ENCODE assay signal across 16 cellular contexts in genomic region chr17:40530531-40530987, GRCh38. TPM values are rescaled to one million over a fixed set of nuclear protein-coding genes. Genes with fewer than 3 reads are reported as not detected.
DNase-seq lines count a peak whose midpoint lies in the region; ATAC-seq and TF ChIP-seq lines count a peak whose summit lies in the region.
"Had no signal": no experiment of that assay in that cellular context is flagged by ENCODE, and none has a peak within 500 bp of the region (broad histone marks: within the 10 kb centered on the region; RNA-seq: fewer than 3 reads in every experiment).

No MANE protein-coding gene starts in this region.

- intact Hi-C loops in activated CD4-positive, alpha-beta memory T cell treated with anti-CD3 and anti-CD28 coated beads for 36 hours (cut with micrococcal nuclease), result no loop called here
- intact Hi-C loops in esophagus squamous epithelium (cut with DNase I), result loop anchor here (5.0 kb wide), 1 partner anchor 88 kb away; the partner anchor contains the start of gene IGFBP4

- peak overlapping the region; percentile 94 for H3K27ac Mint-ChIP-seq in activated CD4-positive, alpha-beta memory T cell treated with anti-CD3 and anti-CD28 coated beads for 36 hours
- H3K27ac Mint-ChIP-seq: dendritic cell treated with granulocyte-macrophage colony-stimulating factor and Interleukin-4, amounts not matched to agents 40 ng/mL and 50 ng/mL, for 4 days had no signal

- H3K36me3 ChIP-seq in esophagus squamous epithelium, result no peaks in the 10 kb centered on the region
- H3K36me3 ChIP-seq: SJSA1, upper lobe of left lung had no signal

- peaks cover 0 to 4% (median 0%) of the 10 kb centered on the region in 3 donors for H3K9me3 ChIP-seq in esophagus squamous epithelium
- H3K9me3 ChIP-seq: SJSA1, upper lobe of left lung had no signal

- TF ChIP-seq CTCF in esophagus squamous epithelium (IDR thresholded peaks at IDR 0.05), result no peak

- peaks cover 33 to 97% (median 43%) of the 10 kb centered on the region in 3 donors for H3K4me1 ChIP-seq in esophagus squamous epithelium

- 53 to 57% methylated on average over 1 to 4 of the region's 5 CpGs for WGBS in esophagus squamous epithelium, 2 donors

- peaks cover 10% of the 10 kb centered on the region for H3K36me3 Mint-ChIP-seq in activated CD4-positive, alpha-beta memory T cell treated with anti-CD3 and anti-CD28 coated beads for 36 hours

- peak overlapping the region; percentile 28 for H3K4me3 Mint-ChIP-seq in activated CD4-positive, alpha-beta memory T cell treated with anti-CD3 and anti-CD28 coated beads for 36 hours
- H3K4me3 Mint-ChIP-seq: dendritic cell treated with granulocyte-macrophage colony-stimulating factor and Interleukin-4, amounts not matched to agents 40 ng/mL and 50 ng/mL, for 4 days had no signal

- H3K4me1 Mint-ChIP-seq in activated CD4-positive, alpha-beta memory T cell treated with anti-CD3 and anti-CD28 coated beads for 36 hours (ENCODE audit: low read depth), result peaks cover 62% of the 10 kb centered on the region

- H3K27me3 ChIP-seq in esophagus squamous epithelium, result no peaks in the 10 kb centered on the region
- H3K27me3 ChIP-seq: SJSA1, upper lobe of left lung had no signal

- POLR2A ChIA-PET in activated CD4-positive, alpha-beta memory T cell treated with anti-CD3 and anti-CD28 coated beads for 36 hours (lab: Charles Lee), result interaction anchor here (0.7 to 4.1 kb wide), 5 partner anchors 12 to 168 kb away, joined by 3 to 36 read pairs (median 17); no protein-coding TSS in a partner anchor

- TF ChIP-seq POLR2A in esophagus squamous epithelium (IDR thresholded peaks at IDR 0.05), result no peak

- H3K27me3 Mint-ChIP-seq in activated CD4-positive, alpha-beta memory T cell treated with anti-CD3 and anti-CD28 coated beads for 36 hours, result no peaks in the 10 kb centered on the region

- CTCF ChIA-PET in activated CD4-positive, alpha-beta memory T cell treated with anti-CD3 and anti-CD28 coated beads for 36 hours (lab: Charles Lee), result interaction anchor here (0.9 to 16.3 kb wide), 7 partner anchors 13 to 214 kb away, joined by 3 to 392 read pairs (median 42); partner anchors contain the start of genes CCR7 and IGFBP4

- peak overlapping the region; percentile 20 to 91 (median 82) for H3K27ac ChIP-seq in esophagus squamous epithelium
- H3K27ac ChIP-seq: SJSA1 had no signal

- peaks cover 8% of the 10 kb centered on the region for H3K9me3 Mint-ChIP-seq in activated CD4-positive, alpha-beta memory T cell treated with anti-CD3 and anti-CD28 coated beads for 36 hours
- H3K9me3 Mint-ChIP-seq: dendritic cell treated with granulocyte-macrophage colony-stimulating factor and Interleukin-4, amounts not matched to agents 40 ng/mL and 50 ng/mL, for 4 days had no signal

- no peak for ATAC-seq in stimulated activated naive CD8-positive, alpha-beta T cell treated with anti-CD3 and anti-CD28 coated beads, Interleukin-15, Interleukin-2, amounts not matched to agents 100 U/mL and 50 U/mL, for 24 hours
- no peak for ATAC-seq in GM19035 (IDR thresholded peaks at IDR 0.05; ENCODE audit: unreplicated experiment)
- no peak for ATAC-seq in GM21526 (IDR thresholded peaks at IDR 0.05; ENCODE audit: low FRiP score, unreplicated experiment)
- ATAC-seq in GM21423 (IDR thresholded peaks at IDR 0.05; ENCODE audit: unreplicated experiment), result no peak

- H3K4me3 ChIP-seq in esophagus squamous epithelium, result no peak overlapping the region
- H3K4me3 ChIP-seq: SJSA1, upper lobe of left lung had no signal

- peak; percentile 18 for DNase-seq in activated T-cell treated with anti-CD3 and anti-CD28 coated beads, Interleukin-2, amount 50 U/mL, for 1 hour
- no peak for DNase-seq in activated T-cell treated with anti-CD3 and anti-CD28 coated beads for 4 hours
- DNase-seq in activated CD4-positive, alpha-beta memory T cell treated with anti-CD3 and anti-CD28 coated beads for 36 hours, result peak; percentile 9
- DNase-seq in esophagus squamous epithelium (lab: John Stamatoyannopoulos, UW), result no peak
- DNase-seq in stimulated activated naive CD8-positive, alpha-beta T cell treated with anti-CD3 and anti-CD28 coated beads, Interleukin-15, Interleukin-2, amounts not matched to agents 100 U/mL and 50 U/mL, for 24 hours, result peak; percentile 26
- DNase-seq: HCEC 1CT, kidney, NCI-H1436, NCI-H748 treated with DMSO at 0.1 percent for 48 hours, upper lobe of left lung had no signal

RNA-seq across cellular contexts. Expression of gene TNS4, which starts 29.1 kb away (rescaled TPM):
- total RNA-seq in activated CD4-positive, alpha-beta memory T cell treated with anti-CD3 and anti-CD28 coated beads for 36 hours, result 10 to 100 TPM; 14.5 to 15.2 TPM
- total RNA-seq in esophagus squamous epithelium, result 100 to 1,000 TPM in 1 of 4 donors, 10 to 100 TPM in 3; 34.6 to 104 (median 71.1) TPM
- total RNA-seq: fibroblast of villous mesenchyme, SJSA1 had no signal

RNA-seq across cellular contexts. Expression of gene CCR7, which starts 34.7 kb away (rescaled TPM):
- total RNA-seq in activated CD4-positive, alpha-beta memory T cell treated with anti-CD3 and anti-CD28 coated beads for 36 hours, result 100 to 1,000 TPM; 137 to 145 TPM
- under 1 TPM in 3 of 4 donors, not detected in 1; 0.12 to 0.95 (median 0.53) TPM for total RNA-seq in esophagus squamous epithelium
- total RNA-seq: fibroblast of villous mesenchyme, SJSA1 had no signal

Comparison
In these comparisons a context has a peak if more than half of its experiments do, and no peak if none do; other contexts are left out.
1. DNase-seq: peak in activated T-cell treated with anti-CD3 and anti-CD28 coated beads, Interleukin-2, amount 50 U/mL, for 1 hour (single experiment), activated CD4-positive, alpha-beta memory T cell treated with anti-CD3 and anti-CD28 coated beads for 36 hours (single experiment) and stimulated activated naive CD8-positive, alpha-beta T cell treated with anti-CD3 and anti-CD28 coated beads, Interleukin-15, Interleukin-2, amounts not matched to agents 100 U/mL and 50 U/mL, for 24 hours (single experiment); none in activated T-cell treated with anti-CD3 and anti-CD28 coated beads for 4 hours (single experiment) and esophagus squamous epithelium (single experiment).
2. RNA of gene CCR7, which starts 34.7 kb away (total RNA-seq): 137 to 145 TPM in activated CD4-positive, alpha-beta memory T cell treated with anti-CD3 and anti-CD28 coated beads for 36 hours; 0.12 to 0.95 TPM in esophagus squamous epithelium; every median in the first group is over 10 times any median in the second.